37 cellular contexts compared by ENCODE assay signal in the genomic region with DNA sequence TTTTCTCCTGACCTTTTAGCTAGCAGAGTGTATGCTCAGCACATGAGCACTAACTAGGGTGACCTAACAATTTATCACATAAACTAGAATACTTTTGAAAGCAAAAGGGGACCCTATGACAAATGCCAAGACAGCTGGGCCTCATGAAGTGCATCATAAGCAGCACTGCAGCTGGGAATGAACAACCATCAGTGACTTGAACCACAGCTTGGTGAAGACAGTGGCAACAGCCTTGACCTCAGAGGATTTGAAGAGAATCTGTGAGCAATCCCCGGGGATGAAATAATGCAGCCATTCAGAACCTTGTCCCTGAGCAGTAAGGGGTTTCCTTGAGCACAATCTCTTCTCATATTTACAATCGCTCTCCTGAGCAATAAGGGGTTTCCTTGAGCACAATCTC. TPM values are rescaled to one million over a fixed set of nuclear protein-coding genes. Genes with fewer than 3 reads are reported as not detected.
"Had no signal": no experiment of that assay in that cellular context is flagged by ENCODE, and none has a peak within 500 bp of the region (broad histone marks: within the 10 kb centered on the region; RNA-seq: fewer than 3 reads in every experiment).

No MANE protein-coding gene starts in this region.

- DNase-seq: activated B cell treated with CpG ODN at 0.5 μM for 24 hours; activated CD4-positive, alpha-beta memory T cell treated with anti-CD3 and anti-CD28 coated beads, Interleukin-2, amount 10 ng/mL, durations not matched to agents 7 days and 5 days; activated CD4-positive, alpha-beta T cell treated with anti-CD3 and anti-CD28 coated beads for 4 hours; activated CD4-positive, alpha-beta T cell treated with anti-CD3 and anti-CD28 coated beads, Interleukin-2, amount 10 ng/mL, durations not matched to agents 7 days and 5 days; activated CD4-positive, alpha-beta T cell treated with anti-CD3 and anti-CD28 coated beads, Interleukin-2, amount 50 U/mL, for 4 hours; activated CD8-positive, alpha-beta memory T cell treated with anti-CD3 and anti-CD28 coated beads, Interleukin-2, amount 50 U/mL, for 48 hours; activated gamma-delta T cell; activated naive CD4-positive, alpha-beta T cell; activated naive CD4-positive, alpha-beta T cell treated with anti-CD3 and anti-CD28 coated beads, Interleukin-2, amount 50 U/mL, for 16 hours; activated T-cell treated with anti-CD3 and anti-CD28 coated beads for 4 hours; activated T-cell treated with anti-CD3 and anti-CD28 coated beads, Interleukin-2, amount 50 U/mL, for 24 hours; activated T-cell treated with anti-CD3 and anti-CD28 coated beads, Interleukin-2, amount 50 U/mL, for 72 hours; amniotic stem cell; anterior cingulate cortex; caudate nucleus; cortex of kidney; dermis blood vessel endothelial cell; effector CD4-positive, alpha-beta T cell; esophagus squamous epithelium; foreskin melanocyte; head of caudate nucleus; T-helper 1 cell; T-helper 17 cell; T1000; WERI-Rb-1 had no signal

- H3K9me3 ChIP-seq: esophagus squamous epithelium, gastroesophageal sphincter had no signal

- H3K4me3 ChIP-seq: esophagus squamous epithelium, gastroesophageal sphincter had no signal

- ATAC-seq: activated CD4-positive, CD25-positive, alpha-beta regulatory T cell treated with anti-CD3 and anti-CD28 coated beads, Interleukin-2, amount 50 U/mL, for 24 hours; activated T-cell treated with anti-CD3 and anti-CD28 coated beads, Interleukin-2, amount 50 U/mL, for 72 hours; gastroesophageal sphincter; T-helper 17 cell had no signal

- H3K36me3 Mint-ChIP-seq: activated naive CD8-positive, alpha-beta T cell had no signal

- H3K4me1 Mint-ChIP-seq: activated B cell treated with CpG ODN at 0.5 μM for 24 hours; activated CD4-positive, alpha-beta memory T cell treated with anti-CD3 and anti-CD28 coated beads, Interleukin-2, amount 10 ng/mL, durations not matched to agents 7 days and 5 days; activated CD4-positive, alpha-beta T cell treated with anti-CD3 and anti-CD28 coated beads, Interleukin-2, amount 10 ng/mL, durations not matched to agents 7 days and 5 days; T-helper 17 cell had no signal

- H3K36me3 ChIP-seq: esophagus squamous epithelium, gastroesophageal sphincter, WERI-Rb-1 had no signal

- H3K27ac Mint-ChIP-seq: activated B cell treated with CpG ODN at 0.5 μM for 24 hours; activated CD4-positive, alpha-beta memory T cell treated with anti-CD3 and anti-CD28 coated beads, Interleukin-2, amount 10 ng/mL, durations not matched to agents 7 days and 5 days; activated CD4-positive, alpha-beta T cell treated with anti-CD3 and anti-CD28 coated beads, Interleukin-2, amount 10 ng/mL, durations not matched to agents 7 days and 5 days; activated naive CD8-positive, alpha-beta T cell; activated T-cell treated with anti-CD3 and anti-CD28 coated beads, Interleukin-2, amount 50 U/mL, for 24 hours; activated T-cell treated with anti-CD3 and anti-CD28 coated beads, Interleukin-2, amount 50 U/mL, for 72 hours; T-helper 17 cell; T-helper 2 cell treated with Interferon-gamma antibody and Interleukin-4, amounts not matched to agents 5 μg/mL and 100 μg/mL, for 36 hours had no signal

- H3K9me3 Mint-ChIP-seq: activated B cell treated with CpG ODN at 0.5 μM for 24 hours; activated CD4-positive, alpha-beta memory T cell treated with anti-CD3 and anti-CD28 coated beads, Interleukin-2, amount 10 ng/mL, durations not matched to agents 7 days and 5 days; activated CD4-positive, alpha-beta T cell treated with anti-CD3 and anti-CD28 coated beads, Interleukin-2, amount 10 ng/mL, durations not matched to agents 7 days and 5 days; activated T-cell treated with anti-CD3 and anti-CD28 coated beads, Interleukin-2, amount 50 U/mL, for 24 hours; activated T-cell treated with anti-CD3 and anti-CD28 coated beads, Interleukin-2, amount 50 U/mL, for 72 hours; T-helper 2 cell treated with Interferon-gamma antibody and Interleukin-4, amounts not matched to agents 5 μg/mL and 100 μg/mL, for 36 hours had no signal

- H3K27ac ChIP-seq: epithelial cell of prostate, esophagus squamous epithelium, gastroesophageal sphincter, WERI-Rb-1 had no signal

- H3K4me3 Mint-ChIP-seq: activated B cell treated with CpG ODN at 0.5 μM for 24 hours; activated CD4-positive, alpha-beta memory T cell treated with anti-CD3 and anti-CD28 coated beads, Interleukin-2, amount 10 ng/mL, durations not matched to agents 7 days and 5 days; activated CD4-positive, alpha-beta T cell treated with anti-CD3 and anti-CD28 coated beads, Interleukin-2, amount 10 ng/mL, durations not matched to agents 7 days and 5 days; activated naive CD8-positive, alpha-beta T cell; activated T-cell treated with anti-CD3 and anti-CD28 coated beads, Interleukin-2, amount 50 U/mL, for 24 hours; activated T-cell treated with anti-CD3 and anti-CD28 coated beads, Interleukin-2, amount 50 U/mL, for 72 hours; T-helper 17 cell; T-helper 2 cell treated with Interferon-gamma antibody and Interleukin-4, amounts not matched to agents 5 μg/mL and 100 μg/mL, for 36 hours had no signal

RNA-seq across cellular contexts. Expression of a gene that starts 1.1 kb away (rescaled TPM):
- total RNA-seq: activated B cell treated with CpG ODN at 0.5 μM for 24 hours; activated CD4-positive, alpha-beta memory T cell treated with anti-CD3 and anti-CD28 coated beads, Interleukin-2, amount 10 ng/mL, durations not matched to agents 7 days and 5 days; activated CD4-positive, alpha-beta T cell treated with anti-CD3 and anti-CD28 coated beads, Interleukin-2, amount 10 ng/mL, durations not matched to agents 7 days and 5 days; activated T-cell treated with anti-CD3 and anti-CD28 coated beads, Interleukin-2, amount 50 U/mL, for 72 hours; chondrocyte; dermis blood vessel endothelial cell; endothelial cell of umbilical vein; esophagus squamous epithelium; fibroblast of lung; glomerular endothelial cell; T-helper 17 cell had no signal
- polyA plus RNA-seq: endothelial cell of umbilical vein, fibroblast of lung had no signal

RNA-seq across cellular contexts. Expression of a gene that starts 55.5 kb away (rescaled TPM):
- total RNA-seq: activated B cell treated with CpG ODN at 0.5 μM for 24 hours; activated CD4-positive, alpha-beta memory T cell treated with anti-CD3 and anti-CD28 coated beads, Interleukin-2, amount 10 ng/mL, durations not matched to agents 7 days and 5 days; activated CD4-positive, alpha-beta T cell treated with anti-CD3 and anti-CD28 coated beads, Interleukin-2, amount 10 ng/mL, durations not matched to agents 7 days and 5 days; activated T-cell treated with anti-CD3 and anti-CD28 coated beads, Interleukin-2, amount 50 U/mL, for 72 hours; astrocyte; chondrocyte; dermis blood vessel endothelial cell; endothelial cell of umbilical vein; esophagus squamous epithelium; fibroblast of lung; fibroblast of villous mesenchyme; gastroesophageal sphincter; glomerular endothelial cell had no signal
- polyA plus RNA-seq: endothelial cell of umbilical vein, esophagus, fibroblast of lung had no signal
